8 cellular contexts compared by ENCODE assay signal in genomic region chr5:77844408-77845272, GRCh38.
DNase-seq lines count a peak whose midpoint lies in the region; ATAC-seq and TF ChIP-seq lines count a peak whose summit lies in the region.

No MANE protein-coding gene starts in this region.

- no peak overlapping the region for H3K27ac ChIP-seq in BLaER1 treated with 17β-estradiol and CSF1 and Interleukin-3, amounts not matched to agents 10 nM and 100 nM
- H3K27ac ChIP-seq in neutrophil, result no peak overlapping the region

- H4K20me1 ChIP-seq in BLaER1 treated with 17β-estradiol and CSF1 and Interleukin-3, amounts not matched to agents 10 nM and 100 nM, result no peaks in the 10 kb centered on the region; a peak in 3 of 22 replicates

- peaks cover 0 to 11% (median 4%) of the 10 kb centered on the region in 11 experiments; a peak in 5 of 22 replicates for H3K9me3 ChIP-seq in BLaER1 treated with 17β-estradiol and CSF1 and Interleukin-3, amounts not matched to agents 10 nM and 100 nM (replicated peaks in 1 of 11)
- H3K9me3 ChIP-seq in neutrophil, result no peaks in the 10 kb centered on the region

- no peaks in the 10 kb centered on the region for H3K36me3 ChIP-seq in BLaER1 treated with 17β-estradiol and CSF1 and Interleukin-3, amounts not matched to agents 10 nM and 100 nM
- no peaks in the 10 kb centered on the region for H3K36me3 ChIP-seq in neutrophil

- peak; percentile 82 for DNase-seq in NCI-H69 (lab: John Stamatoyannopoulos, UW)
- DNase-seq in fibroblast of pulmonary artery (ENCODE audit: low read depth), result no peak
- DNase-seq in OCI-M2 (lab: John Stamatoyannopoulos, UW; ENCODE audit: unreplicated experiment), result no peak
- no peak for DNase-seq in NCI-H446 (lab: John Stamatoyannopoulos, UW)

- peaks cover 46 to 68% (median 59%) of the 10 kb centered on the region in 11 experiments for H3K27me3 ChIP-seq in BLaER1 treated with 17β-estradiol and CSF1 and Interleukin-3, amounts not matched to agents 10 nM and 100 nM
- H3K27me3 ChIP-seq in neutrophil, result peaks cover 91% of the 10 kb centered on the region

- H3K4me1 ChIP-seq in BLaER1 treated with 17β-estradiol and CSF1 and Interleukin-3, amounts not matched to agents 10 nM and 100 nM, result peaks cover 5 to 12% (median 10%) of the 10 kb centered on the region in 10 experiments; a peak in 15 of 20 replicates
- H3K4me1 ChIP-seq in neutrophil (ENCODE audit: control insufficient read depth in 1 of 2, insufficient read depth in 1 of 2, low read depth in 1 of 2, low read length in 1 of 2), result peaks cover 14 to 17% of the 10 kb centered on the region in 2 experiments

- peak overlapping the region in 8 of 10 experiments; percentile 11 to 55 (median 40); a peak in 12 of 20 replicates for H3K4me3 ChIP-seq in BLaER1 treated with 17β-estradiol and CSF1 and Interleukin-3, amounts not matched to agents 10 nM and 100 nM
- H3K4me3 ChIP-seq in fibroblast of pulmonary artery (replicated peaks; ENCODE audit: low read depth, low read length), result peak overlapping the region; percentile 49
- peak overlapping the region; percentile 54 to 65 for H3K4me3 ChIP-seq in neutrophil (ENCODE audit: low read depth in 1 of 2, low read length in 1 of 2)

- TF ChIP-seq CTCF in fibroblast of pulmonary artery (IDR thresholded peaks at IDR 0.05; ENCODE audit: low read length, missing control alignments), result peak; percentile 18
- TF ChIP-seq CTCF in neutrophil (IDR thresholded peaks at IDR 0.05), result no peak

- H3K9ac ChIP-seq in BLaER1 treated with 17β-estradiol and CSF1 and Interleukin-3, amounts not matched to agents 10 nM and 100 nM, result 0 out of 22 replicates have a peak overlapping the region, but pooled peaks of 3 of the 11 experiments have one; percentile 5 to 47 (median 6)

- ATAC-seq in GM19351 (IDR thresholded peaks at IDR 0.05; ENCODE audit: unreplicated experiment) (no peak), HG02938 (IDR thresholded peaks at IDR 0.05; ENCODE audit: unreplicated experiment) (no peak)

- peak overlapping the region; percentile 28 to 87 (median 58); a peak in 21 of 22 replicates for H3K4me2 ChIP-seq in BLaER1 treated with 17β-estradiol and CSF1 and Interleukin-3, amounts not matched to agents 10 nM and 100 nM
